5 cellular contexts compared by ENCODE assay signal in the genomic region with DNA sequence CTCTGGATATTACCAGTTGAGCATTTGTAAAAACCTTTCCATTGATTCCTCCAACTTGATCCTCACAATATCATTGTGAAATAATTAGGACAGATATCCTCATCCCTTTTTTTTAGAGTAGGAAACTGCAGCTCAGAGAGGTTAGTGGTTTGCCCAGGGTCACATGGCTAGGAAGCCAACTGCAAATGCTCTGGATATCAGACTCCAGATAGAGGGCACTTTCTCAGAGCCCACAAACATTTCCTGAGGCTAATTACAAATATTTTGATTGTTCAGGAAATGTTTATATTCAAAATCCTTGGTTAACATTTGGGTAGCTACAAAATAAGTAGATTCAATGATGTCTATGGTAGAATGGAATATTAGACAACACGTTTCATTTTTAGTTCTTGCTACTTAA.
"Had no signal": no experiment of that assay in that cellular context is flagged by ENCODE, and none has a peak within 500 bp of the region (broad histone marks: within the 10 kb centered on the region; RNA-seq: fewer than 3 reads in every experiment).

No MANE protein-coding gene starts in this region.

- DNase-seq: GM23248, GOT3, H7, HFFc6, IMR-90 had no signal
